Comparison of ENCODE assay signal across 17 cellular contexts in the genomic region with DNA sequence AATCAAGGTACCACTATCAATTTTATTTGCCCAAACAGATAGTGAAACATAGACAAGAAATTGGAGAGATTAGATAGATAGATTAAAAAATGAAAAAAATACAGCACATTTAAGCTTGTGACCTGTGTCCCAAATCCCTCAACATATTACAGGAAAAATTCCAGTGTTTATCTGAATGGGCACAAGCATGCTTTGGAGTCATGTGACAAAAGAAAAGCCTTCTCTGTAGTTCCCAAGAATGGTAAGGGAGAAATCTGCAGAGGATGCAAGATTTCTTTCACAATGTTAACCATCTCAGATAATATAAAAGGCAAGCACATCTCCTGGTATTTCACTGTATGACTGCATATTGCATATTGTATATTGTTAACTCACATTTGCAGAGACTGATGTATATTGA.
DNase-seq lines count a peak whose midpoint lies in the region; ATAC-seq and TF ChIP-seq lines count a peak whose summit lies in the region.
"Had no signal": no experiment of that assay in that cellular context is flagged by ENCODE, and none has a peak within 500 bp of the region (broad histone marks: within the 10 kb centered on the region; RNA-seq: fewer than 3 reads in every experiment).

No MANE protein-coding gene starts in this region.

- intact Hi-C loops in OCI-LY7 (cut with micrococcal nuclease; ENCODE audit: unreplicated experiment) = no loop called here

- ATAC-seq in GM23338 (no peak), GM19463 (IDR thresholded peaks at IDR 0.05; ENCODE audit: unreplicated experiment) (no peak), GM18511 (IDR thresholded peaks at IDR 0.05; ENCODE audit: unreplicated experiment) (no peak)
- ATAC-seq in naive thymus-derived CD8-positive, alpha-beta T cell = no peak
- ATAC-seq: PC-3 had no signal

- CTCF ChIA-PET in OCI-LY7 (lab: Charles Lee; ENCODE audit: unreplicated experiment) = no interaction called here

- no peaks in the 10 kb centered on the region for H3K27me3 Mint-ChIP-seq in GM23338 (ENCODE audit: insufficient read depth, low read depth, poor library complexity)
- H3K27me3 Mint-ChIP-seq in endothelial cell (ENCODE audit: unreplicated experiment) = no peaks in the 10 kb centered on the region
- no peaks in the 10 kb centered on the region for H3K27me3 Mint-ChIP-seq in mesothelial cell of epicardium (ENCODE audit: low read depth)
- no peaks in the 10 kb centered on the region for H3K27me3 Mint-ChIP-seq in naive thymus-derived CD8-positive, alpha-beta T cell

- no peak overlapping the region for H3K4me3 Mint-ChIP-seq in GM23338
- H3K4me3 Mint-ChIP-seq in endothelial cell (ENCODE audit: unreplicated experiment) = no peak overlapping the region
- no peak overlapping the region for H3K4me3 Mint-ChIP-seq in mesothelial cell of epicardium
- no peak overlapping the region for H3K4me3 Mint-ChIP-seq in naive thymus-derived CD8-positive, alpha-beta T cell
- H3K4me3 Mint-ChIP-seq: HFFc6 had no signal

- no peaks in the 10 kb centered on the region for H3K27me3 ChIP-seq in GM23338 (ENCODE audit: insufficient read depth)

- no peaks in the 10 kb centered on the region for H3K79me2 ChIP-seq in GM23338 (replicated peaks; ENCODE audit: insufficient read depth)
- no peaks in the 10 kb centered on the region for H3K79me2 ChIP-seq in OCI-LY7 (ENCODE audit: insufficient read depth, low read depth, low read length)

- H3K36me3 Mint-ChIP-seq in GM23338 (ENCODE audit: low read depth) (no peaks in the 10 kb centered on the region), endothelial cell (ENCODE audit: low read depth, unreplicated experiment) (no peaks in the 10 kb centered on the region), mesothelial cell of epicardium (no peaks in the 10 kb centered on the region)
- H3K36me3 Mint-ChIP-seq in naive thymus-derived CD8-positive, alpha-beta T cell = no peaks in the 10 kb centered on the region

- no peak overlapping the region for H3K27ac ChIP-seq in GM23338 (ENCODE audit: low read depth)
- H3K27ac ChIP-seq in OCI-LY7 (ENCODE audit: low read depth, low read length, poor library complexity, severe bottlenecking) = no peak overlapping the region
- H3K27ac ChIP-seq: RWPE1 had no signal

- H2AFZ ChIP-seq in GM23338 (0 out of 2 replicates have a peak overlapping the region, but pooled peaks have one; percentile 20), OCI-LY7 (ENCODE audit: low read length) (peak overlapping the region; percentile 72; the same call in 1 of the 2 replicates)

- H3K4me2 ChIP-seq in GM23338 (no peak overlapping the region), OCI-LY7 (ENCODE audit: low read length) (no peak overlapping the region)

- H3K9me3 Mint-ChIP-seq in GM23338 (no peaks in the 10 kb centered on the region), endothelial cell (ENCODE audit: unreplicated experiment) (no peaks in the 10 kb centered on the region), mesothelial cell of epicardium (no peaks in the 10 kb centered on the region)
- H3K9me3 Mint-ChIP-seq in naive thymus-derived CD8-positive, alpha-beta T cell = peaks cover 0 to 2% (median 0%) of the 10 kb centered on the region in 9 donors
- H3K9me3 Mint-ChIP-seq: HFFc6 had no signal

- H4K20me1 ChIP-seq in GM23338 (replicated peaks; ENCODE audit: insufficient read depth) (no peaks in the 10 kb centered on the region), OCI-LY7 (ENCODE audit: insufficient read depth, low read length) (no peaks in the 10 kb centered on the region)

- H3F3A ChIP-seq in GM23338 (replicated peaks; ENCODE audit: low read depth) = no peaks in the 10 kb centered on the region

- DNase-seq in GM23338 (ENCODE audit: low spot score) = no peak
- no peak for DNase-seq in OCI-LY7 (ENCODE audit: low spot score)
- DNase-seq in endothelial cell (ENCODE audit: low spot score) = no peak
- DNase-seq in mesothelial cell of epicardium (ENCODE audit: low spot score in 2 of 2, unreplicated experiment in 2 of 2) = no peak
- DNase-seq in naive thymus-derived CD8-positive, alpha-beta T cell = no peak
- no peak for DNase-seq in GDM1 (lab: John Stamatoyannopoulos, UW)
- DNase-seq: C1 segment of cervical spinal cord; DMS79 treated with DMSO at 0.1 percent for 48 hours; GOT3; HFFc6; NCI-H1105 treated with DMSO at 0.1 percent for 48 hours; NK-92 treated with Interleukin-12 subunit alpha and Interleukin-12 subunit beta, amount 100 ng/mL, for 24 hours; PC-3 had no signal

- H3K9me3 ChIP-seq in OCI-LY7 (ENCODE audit: low read length) = no peaks in the 10 kb centered on the region

- H3K36me3 ChIP-seq in GM23338 (ENCODE audit: insufficient read depth) (no peaks in the 10 kb centered on the region), OCI-LY7 (ENCODE audit: insufficient read depth, low read length) (no peaks in the 10 kb centered on the region)

- H3K9me2 ChIP-seq in GM23338 (ENCODE audit: insufficient read depth) (no peaks in the 10 kb centered on the region), OCI-LY7 (ENCODE audit: insufficient read depth, low read length) (no peaks in the 10 kb centered on the region)

- TF ChIP-seq CTCF in GM23338 (conservative IDR thresholded peaks at IDR 0.05; ENCODE audit: low read depth in 2 of 2) = no peak
- TF ChIP-seq CTCF in OCI-LY7 (conservative IDR thresholded peaks at IDR 0.05; ENCODE audit: low read length) = no peak
- TF ChIP-seq CTCF in endothelial cell (IDR thresholded peaks at IDR 0.05; ENCODE audit: unreplicated experiment) = no peak
- no peak for TF ChIP-seq CTCF in mesothelial cell of epicardium (IDR thresholded peaks at IDR 0.05; ENCODE audit: unreplicated experiment)

- H3K4me1 ChIP-seq in GM23338 (ENCODE audit: insufficient read depth) (no peaks in the 10 kb centered on the region), OCI-LY7 (ENCODE audit: insufficient read depth, low read length, poor library complexity, severe bottlenecking) (peaks cover 9% of the 10 kb centered on the region)

- H3K4me3 ChIP-seq in GM23338 (no peak overlapping the region), OCI-LY7 (ENCODE audit: low read depth, low read length, poor library complexity, severe bottlenecking) (no peak overlapping the region)
- H3K4me3 ChIP-seq: GM12878 had no signal

- H3K27ac Mint-ChIP-seq in GM23338 = peak overlapping the region; percentile 86; the same call in 1 of the 2 replicates
- H3K27ac Mint-ChIP-seq in endothelial cell (ENCODE audit: unreplicated experiment) = peak overlapping the region; percentile 43
- peak overlapping the region; percentile 54 for H3K27ac Mint-ChIP-seq in mesothelial cell of epicardium
- H3K27ac Mint-ChIP-seq in naive thymus-derived CD8-positive, alpha-beta T cell = no peak overlapping the region
- H3K27ac Mint-ChIP-seq: HFFc6 had no signal

- no TSS peak for BruUV-seq in OCI-LY7 (replicated peaks; lab: Mats Ljungman, UMichigan)

- peaks cover 20% of the 10 kb centered on the region for H3K4me1 Mint-ChIP-seq in GM23338
- H3K4me1 Mint-ChIP-seq in endothelial cell (ENCODE audit: unreplicated experiment) = peaks cover 7% of the 10 kb centered on the region
- peaks cover 6% of the 10 kb centered on the region for H3K4me1 Mint-ChIP-seq in mesothelial cell of epicardium
- H3K4me1 Mint-ChIP-seq in naive thymus-derived CD8-positive, alpha-beta T cell = peaks cover 0 to 4% (median 0%) of the 10 kb centered on the region in 4 donors

- POLR2A ChIA-PET in OCI-LY7 (lab: Charles Lee) = interaction anchor here (1.2 kb wide), 2 partner anchors 40 to 102 kb away, joined by 3 to 6 read pairs; no protein-coding TSS in a partner anchor
- POLR2A ChIA-PET in naive thymus-derived CD8-positive, alpha-beta T cell (lab: Charles Lee) = no interaction called here

TF ChIP-seq in GM23338, 12 proteins besides CTCF, POLR2A, EP300 and RAD21 (continues in another document):
- TF ChIP-seq EZH2 (IDR thresholded peaks at IDR 0.05; ENCODE audit: low read depth, unreplicated experiment) (no peak), STAT1 (IDR thresholded peaks at IDR 0.05; ENCODE audit: unreplicated experiment) (no peak), EZH2phosphoT487 (IDR thresholded peaks at IDR 0.05; ENCODE audit: unreplicated experiment) (no peak), POLR2AphosphoS5 (IDR thresholded peaks at IDR 0.05; ENCODE audit: low read depth) (no peak), REST (IDR thresholded peaks at IDR 0.05; ENCODE audit: unreplicated experiment) (no peak), JUNB (IDR thresholded peaks at IDR 0.05; ENCODE audit: unreplicated experiment) (no peak)

Comparison
In these comparisons a context has a peak if more than half of its experiments do, and no peak if none do; other contexts are left out.
1. H3K27ac Mint-ChIP-seq: peak in GM23338 (single experiment), endothelial cell (single experiment) and mesothelial cell of epicardium (single experiment); none in naive thymus-derived CD8-positive, alpha-beta T cell (0 of 10).